ENCODE assay signal across 2 cellular contexts in genomic region chr5:142063878-142064331, GRCh38.
A peak's percentile ranks its signal among the peaks of the same experiment; 100 is the strongest.
TF ChIP-seq lines count a peak whose summit lies in the region.

No MANE protein-coding gene starts in this region.

TF ChIP-seq in Ishikawa, 13 proteins besides CTCF, POLR2A, EP300 and RAD21 (continued from another document):
- peak; percentile 37; the same call in 1 of the 2 replicates for TF ChIP-seq MAX (IDR thresholded peaks at IDR 0.05)
- TF ChIP-seq TEAD4 (IDR thresholded peaks at IDR 0.05): no peak
- 0 out of 2 replicates have a peak, but pooled peaks have one; percentile 16 for TF ChIP-seq NFIC (IDR thresholded peaks at IDR 0.05)
- no peak for TF ChIP-seq ZBTB7A (IDR thresholded peaks at IDR 0.05; ENCODE audit: low read depth)
- no peak for TF ChIP-seq TAF1 (IDR thresholded peaks at IDR 0.05; ENCODE audit: low read depth)

TF ChIP-seq in WTC11, 78 proteins besides CTCF, POLR2A, EP300 and RAD21 (continued from another document):
- TF ChIP-seq, protein P1, sequence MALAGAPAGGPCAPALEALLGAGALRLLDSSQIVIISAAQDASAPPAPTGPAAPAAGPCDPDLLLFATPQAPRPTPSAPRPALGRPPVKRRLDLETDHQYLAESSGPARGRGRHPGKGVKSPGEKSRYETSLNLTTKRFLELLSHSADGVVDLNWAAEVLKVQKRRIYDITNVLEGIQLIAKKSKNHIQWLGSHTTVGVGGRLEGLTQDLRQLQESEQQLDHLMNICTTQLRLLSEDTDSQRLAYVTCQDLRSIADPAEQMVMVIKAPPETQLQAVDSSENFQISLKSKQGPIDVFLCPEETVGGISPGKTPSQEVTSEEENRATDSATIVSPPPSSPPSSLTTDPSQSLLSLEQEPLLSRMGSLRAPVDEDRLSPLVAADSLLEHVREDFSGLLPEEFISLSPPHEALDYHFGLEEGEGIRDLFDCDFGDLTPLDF (CRISPR knock-in tag; IDR thresholded peaks at IDR 0.05): no peak
- TF ChIP-seq CBFB (CRISPR knock-in tag; IDR thresholded peaks at IDR 0.05; ENCODE audit: low read depth) (no peak), ZNF263 (CRISPR knock-in tag; IDR thresholded peaks at IDR 0.05; ENCODE audit: low read depth) (no peak)
TF ChIP-seq in WTC11: peak in this region for 0.
